In genomic region chr10:84511106-84511505, GRCh38 we compare ENCODE assay signal across 12 cellular contexts.
A peak's percentile ranks its signal among the peaks of the same experiment; 100 is the strongest.
DNase-seq lines count a peak whose midpoint lies in the region; ATAC-seq and TF ChIP-seq lines count a peak whose summit lies in the region.
"Had no signal": no experiment of that assay in that cellular context is flagged by ENCODE, and none has a peak within 500 bp of the region (broad histone marks: within the 10 kb centered on the region; RNA-seq: fewer than 3 reads in every experiment).

No MANE protein-coding gene starts in this region.

- H3K9me2 ChIP-seq in OCI-LY7 (ENCODE audit: insufficient read depth, low read length), result no peaks in the 10 kb centered on the region

- H3K9me3 ChIP-seq in SJSA1 (replicated peaks) (no peaks in the 10 kb centered on the region), OCI-LY7 (ENCODE audit: low read length) (no peaks in the 10 kb centered on the region)

- no peak overlapping the region for H2AFZ ChIP-seq in OCI-LY7 (ENCODE audit: low read length)

- H3K79me2 ChIP-seq in OCI-LY7 (ENCODE audit: insufficient read depth, low read depth, low read length), result no peaks in the 10 kb centered on the region

- H3K4me1 ChIP-seq in SJSA1 (replicated peaks), result peaks cover 49% of the 10 kb centered on the region
- H3K4me1 ChIP-seq in OCI-LY7 (ENCODE audit: insufficient read depth, low read length, poor library complexity, severe bottlenecking), result no peaks in the 10 kb centered on the region

- intact Hi-C loops in OCI-LY7 (cut with micrococcal nuclease; ENCODE audit: unreplicated experiment), result no loop called here

- ATAC-seq in HG02840 (IDR thresholded peaks at IDR 0.05; ENCODE audit: low FRiP score, unreplicated experiment), result no peak
- ATAC-seq: HCT116 had no signal

- H3K36me3 ChIP-seq in SJSA1 (peaks cover 19% of the 10 kb centered on the region), OCI-LY7 (ENCODE audit: insufficient read depth, low read length) (no peaks in the 10 kb centered on the region)

- no TSS peak for BruUV-seq in OCI-LY7 (replicated peaks; lab: Mats Ljungman, UMichigan)

- POLR2A ChIA-PET in RWPE1 (lab: Yijun Ruan, JAX; ENCODE audit: low non-redundant PET), result no interaction called here
- POLR2A ChIA-PET in OCI-LY7 (lab: Charles Lee), result interaction anchor here (0.6 kb wide), 1 partner anchor 9 kb away, joined by 4 read pairs; no protein-coding TSS in a partner anchor

- no peak for TF ChIP-seq CTCF in RWPE1 (conservative IDR thresholded peaks at IDR 0.05; ENCODE audit: low read depth)
- TF ChIP-seq CTCF in OCI-LY7 (conservative IDR thresholded peaks at IDR 0.05; ENCODE audit: low read length), result no peak

- no peaks in the 10 kb centered on the region; the same call in 1 of the 2 replicates for H4K20me1 ChIP-seq in OCI-LY7 (ENCODE audit: insufficient read depth, low read length)

- H3K4me3 ChIP-seq in SJSA1 (no peak overlapping the region), OCI-LY7 (ENCODE audit: low read depth, low read length, poor library complexity, severe bottlenecking) (no peak overlapping the region)

- H3K27ac ChIP-seq in SJSA1, result peak overlapping the region; percentile 76
- no peak overlapping the region for H3K27ac ChIP-seq in RWPE1
- H3K27ac ChIP-seq in OCI-LY7 (ENCODE audit: low read depth, low read length, poor library complexity, severe bottlenecking), result no peak overlapping the region

- DNase-seq in SJSA1 (ENCODE audit: low read depth in 1 of 2, low spot score in 2 of 2) (no peak), amniotic epithelial cell (ENCODE audit: low read depth) (peak; percentile 43), dermis blood vessel endothelial cell (peak; percentile 56), pulmonary artery endothelial cell (ENCODE audit: low read depth, low spot score) (peak; percentile 35), RWPE1 (ENCODE audit: low spot score) (no peak), OCI-LY7 (ENCODE audit: low spot score) (no peak)
- DNase-seq: C1 segment of cervical spinal cord; Calu3; CD4-positive, alpha-beta T cell; DMS 273 treated with DMSO at 0.1 percent for 48 hours had no signal

- H3K4me2 ChIP-seq in OCI-LY7 (ENCODE audit: low read length), result no peak overlapping the region

- no peaks in the 10 kb centered on the region for H3K27me3 ChIP-seq in SJSA1 (replicated peaks)

- CTCF ChIA-PET in RWPE1 (lab: Yijun Ruan, JAX) (no interaction called here), OCI-LY7 (lab: Charles Lee; ENCODE audit: unreplicated experiment) (no interaction called here)

Comparison
In these comparisons a context has a peak if more than half of its experiments do, and no peak if none do; other contexts are left out.
1. DNase-seq: peak in amniotic epithelial cell (single experiment), dermis blood vessel endothelial cell (single experiment) and pulmonary artery endothelial cell (single experiment); none in SJSA1 (0 of 2), RWPE1 (single experiment) and OCI-LY7 (single experiment).